Comparison of ENCODE assay signal across 20 cellular contexts in the genomic region with DNA sequence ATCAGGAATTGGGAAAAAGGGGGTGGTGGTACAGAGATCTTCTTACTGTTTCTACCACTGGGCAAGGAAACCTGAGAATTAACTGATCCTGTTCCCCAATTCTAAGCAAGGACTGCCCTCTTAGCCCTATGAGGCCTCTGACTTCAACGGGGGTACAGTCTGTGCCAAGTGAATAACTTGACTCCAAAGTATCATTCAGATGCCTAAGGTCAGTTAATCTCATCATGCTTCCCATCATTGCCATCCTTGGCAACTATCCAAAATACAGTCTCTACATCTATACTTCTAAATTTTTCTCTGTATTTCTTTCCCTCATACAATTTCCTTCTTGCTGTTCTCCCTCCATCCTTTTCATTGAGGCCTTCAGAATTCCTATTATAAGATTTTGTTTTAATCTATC. TPM values are rescaled to one million over a fixed set of nuclear protein-coding genes. Genes with fewer than 3 reads are reported as not detected.
DNase-seq lines count a peak whose midpoint lies in the region; ATAC-seq and TF ChIP-seq lines count a peak whose summit lies in the region.
"Had no signal": no experiment of that assay in that cellular context is flagged by ENCODE, and none has a peak within 500 bp of the region (broad histone marks: within the 10 kb centered on the region; RNA-seq: fewer than 3 reads in every experiment).

No MANE protein-coding gene starts in this region.

- no peaks in the 10 kb centered on the region for H3K27me3 Mint-ChIP-seq in effector memory CD8-positive, alpha-beta T cell
- H3K27me3 Mint-ChIP-seq in neural progenitor cell (ENCODE audit: insufficient read depth, low read depth): peaks cover 4% of the 10 kb centered on the region
- H3K27me3 Mint-ChIP-seq: CD4-positive, alpha-beta memory T cell had no signal

- TF ChIP-seq CTCF in Panc1 (IDR thresholded peaks at IDR 0.05) (no peak), colonic mucosa (IDR thresholded peaks at IDR 0.05) (no peak), neural progenitor cell (IDR thresholded peaks at IDR 0.05) (no peak)

- peaks cover 15 to 37% of the 10 kb centered on the region in 2 donors for H3K4me1 Mint-ChIP-seq in effector memory CD8-positive, alpha-beta T cell (ENCODE audit: low read depth in 2 of 2)
- no peaks in the 10 kb centered on the region for H3K4me1 Mint-ChIP-seq in neural progenitor cell
- H3K4me1 Mint-ChIP-seq: H9 had no signal

- peak; percentile 26 for ATAC-seq in Right ventricle myocardium superior (ENCODE audit: poor library complexity)
- ATAC-seq in right cardiac atrium: no peak
- ATAC-seq in Panc1: peak; percentile 42; the same call in 1 of the 2 replicates
- no peak for ATAC-seq in effector memory CD8-positive, alpha-beta T cell (replicated peaks)

- intact Hi-C loops in Right ventricle myocardium superior (cut with DNase I) (no loop called here), right cardiac atrium (cut with DNase I) (no loop called here), Panc1 (cut with micrococcal nuclease; ENCODE audit: unreplicated experiment) (no loop called here), colonic mucosa (cut with DNase I) (no loop called here)

- H3K4me3 ChIP-seq in right cardiac atrium (ENCODE audit: low read length): no peak overlapping the region
- H3K4me3 ChIP-seq in Panc1 (ENCODE audit: low read depth in 2 of 2, low read length in 2 of 2): no peak overlapping the region
- H3K4me3 ChIP-seq in colonic mucosa: no peak overlapping the region
- no peak overlapping the region for H3K4me3 ChIP-seq in neural progenitor cell
- H3K4me3 ChIP-seq: PC-9, SJCRH30 had no signal

- DNase-seq in Right ventricle myocardium superior (no peak), right cardiac atrium (no peak), Panc1 (ENCODE audit: low read depth, low spot score) (no peak), colonic mucosa (no peak), neural progenitor cell (ENCODE audit: low spot score) (no peak), KBM-7 (no peak)
- DNase-seq in effector memory CD8-positive, alpha-beta T cell: no peak
- DNase-seq: Caco-2; CD4-positive, alpha-beta memory T cell; DMS 273 treated with DMSO at 0.1 percent for 48 hours; DMS79 treated with DMSO at 0.1 percent for 48 hours; H9; MV-4-11; NCI-H1105 treated with DMSO at 0.1 percent for 48 hours; NCI-H2029 treated with DMSO at 0.1 percent for 48 hours; NCI-H446; NCI-H526; PC-9 had no signal

- H4K20me1 ChIP-seq in neural progenitor cell (ENCODE audit: low read depth): no peaks in the 10 kb centered on the region

- 54% methylated on average over 1 of the region's 1 CpG for WGBS in right cardiac atrium

- peaks cover 92% of the 10 kb centered on the region for H3K79me2 ChIP-seq in neural progenitor cell (ENCODE audit: low read depth)

- H3K4me1 ChIP-seq in right cardiac atrium (ENCODE audit: control insufficient read depth, insufficient read depth, low read length): no peaks in the 10 kb centered on the region
- no peaks in the 10 kb centered on the region for H3K4me1 ChIP-seq in Panc1 (ENCODE audit: control insufficient read depth, insufficient read depth, low read length)
- H3K4me1 ChIP-seq in colonic mucosa: no peaks in the 10 kb centered on the region
- no peaks in the 10 kb centered on the region for H3K4me1 ChIP-seq in neural progenitor cell
- H3K4me1 ChIP-seq: Caco-2, SJCRH30 had no signal

- POLR2A ChIA-PET in Panc1 (lab: Charles Lee): interaction anchor here (1.2 kb wide), 1 partner anchor 10 kb away, joined by 3 read pairs; no protein-coding TSS in a partner anchor

- H3F3A ChIP-seq in neural progenitor cell (ENCODE audit: low read depth): no peaks in the 10 kb centered on the region

- H3K4me3 Mint-ChIP-seq in effector memory CD8-positive, alpha-beta T cell: no peak overlapping the region
- H3K4me3 Mint-ChIP-seq in neural progenitor cell: no peak overlapping the region
- H3K4me3 Mint-ChIP-seq: CD4-positive, alpha-beta memory T cell; H9 had no signal

- H3K27ac ChIP-seq in right cardiac atrium (ENCODE audit: low read length) (no peak overlapping the region), Panc1 (ENCODE audit: low read length) (no peak overlapping the region), colonic mucosa (no peak overlapping the region), neural progenitor cell (no peak overlapping the region)
- H3K27ac ChIP-seq: KMS-11, PC-9, SJCRH30 had no signal

- H3K4me2 ChIP-seq in neural progenitor cell: no peak overlapping the region
- H3K4me2 ChIP-seq: KMS-11, PC-9 had no signal

- in situ Hi-C loops in Panc1 (cut with HindIII; ENCODE audit: low pct_unique_long_range_greater_than_20kb, low sequenced_read_pairs) (no loop called here), KBM-7 (cut with MboI; ENCODE audit: low pct_unique_long_range_greater_than_20kb, low sequenced_read_pairs) (no loop called here)

- H2AFZ ChIP-seq in neural progenitor cell (replicated peaks): no peak overlapping the region
- H2AFZ ChIP-seq: PC-9 had no signal

- CTCF ChIA-PET in Panc1 (lab: Charles Lee): no interaction called here

- peak overlapping the region; percentile 19 for H3K27ac Mint-ChIP-seq in effector memory CD8-positive, alpha-beta T cell
- no peak overlapping the region for H3K27ac Mint-ChIP-seq in neural progenitor cell
- H3K27ac Mint-ChIP-seq: H9 had no signal

- H3K9ac ChIP-seq in colonic mucosa (ENCODE audit: low read depth in 2 of 2, low read length in 2 of 2): no peak overlapping the region
- no peak overlapping the region for H3K9ac ChIP-seq in neural progenitor cell
- H3K9ac ChIP-seq: KMS-11 had no signal

- H3K36me3 ChIP-seq in Panc1 (ENCODE audit: control insufficient read depth, insufficient read depth, low read length) (no peaks in the 10 kb centered on the region), colonic mucosa (no peaks in the 10 kb centered on the region), neural progenitor cell (peaks cover 3% of the 10 kb centered on the region)

- no peaks in the 10 kb centered on the region for H3K9me3 Mint-ChIP-seq in effector memory CD8-positive, alpha-beta T cell
- no peaks in the 10 kb centered on the region for H3K9me3 Mint-ChIP-seq in neural progenitor cell
- H3K9me3 Mint-ChIP-seq: CD4-positive, alpha-beta memory T cell; H9 had no signal

- H3K27me3 ChIP-seq in right cardiac atrium (ENCODE audit: control insufficient read depth, insufficient read depth): no peaks in the 10 kb centered on the region
- no peaks in the 10 kb centered on the region for H3K27me3 ChIP-seq in Panc1 (ENCODE audit: control insufficient read depth, insufficient read depth, low read length)
- H3K27me3 ChIP-seq in colonic mucosa: no peaks in the 10 kb centered on the region
- H3K27me3 ChIP-seq in neural progenitor cell: no peaks in the 10 kb centered on the region
- H3K27me3 ChIP-seq: SJCRH30 had no signal

- TSS peak; percentile 40 for BruUV-seq in Panc1 (replicated peaks; lab: Mats Ljungman, UMichigan)

- H3K9me3 ChIP-seq in right cardiac atrium (ENCODE audit: control insufficient read depth, low read length) (no peaks in the 10 kb centered on the region), Panc1 (ENCODE audit: control insufficient read depth, insufficient read depth, low read depth, low read length) (no peaks in the 10 kb centered on the region), colonic mucosa (no peaks in the 10 kb centered on the region), neural progenitor cell (ENCODE audit: low read depth) (no peaks in the 10 kb centered on the region)
- H3K9me3 ChIP-seq: Caco-2, SJCRH30 had no signal

- H3K36me3 Mint-ChIP-seq in effector memory CD8-positive, alpha-beta T cell (ENCODE audit: insufficient read depth): peaks cover 23% of the 10 kb centered on the region
- peaks cover 23% of the 10 kb centered on the region for H3K36me3 Mint-ChIP-seq in neural progenitor cell

RNA-seq across cellular contexts. Expression of gene PPP3CB, which starts 10.5 kb away (rescaled TPM):
- total RNA-seq in Right ventricle myocardium superior (64.1 TPM), right cardiac atrium (10 to 100 TPM; 50.3 to 61.3 (median 57.1) TPM), Panc1 (2021; ENCODE audit: unreplicated experiment) (34.8 TPM), colonic mucosa (10 to 100 TPM; 26.5 to 34.2 TPM), neural progenitor cell (ENCODE audit: low replicate concordance) (31.7 and 47.0 TPM in 2 replicates)
- 34.5 TPM for polyA plus RNA-seq in right cardiac atrium
- 33.1 TPM for polyA plus RNA-seq in Panc1 (2012; ENCODE audit: insufficient read length)

RNA-seq across cellular contexts. Expression of gene MSS51, which starts 52.0 kb away (rescaled TPM):
- total RNA-seq in Right ventricle myocardium superior (1.8 TPM), right cardiac atrium (1 to 10 TPM; 1.1 to 2.1 (median 1.4) TPM), Panc1 (2021; ENCODE audit: unreplicated experiment) (2.3 TPM), colonic mucosa (1 to 10 TPM; 1.4 TPM), neural progenitor cell (ENCODE audit: low replicate concordance) (1.4 and 2.2 TPM in 2 replicates)
- 1.4 TPM for polyA plus RNA-seq in right cardiac atrium
- polyA plus RNA-seq in Panc1 (2012; ENCODE audit: insufficient read length): 1.1 TPM

Comparison
In these comparisons a context has a peak if more than half of its experiments do, and no peak if none do; other contexts are left out.
1. ATAC-seq: peak in Right ventricle myocardium superior (single experiment) and Panc1 (single experiment); none in right cardiac atrium (0 of 2) and effector memory CD8-positive, alpha-beta T cell (single experiment).